33 cellular contexts compared by ENCODE assay signal in genomic region chr7:157295338-157295737, GRCh38.
"Had no signal": no experiment of that assay in that cellular context is flagged by ENCODE, and none has a peak within 500 bp of the region (broad histone marks: within the 10 kb centered on the region; RNA-seq: fewer than 3 reads in every experiment).

No MANE protein-coding gene starts in this region.

- ATAC-seq: activated naive CD4-positive, alpha-beta T cell treated with anti-CD3 and anti-CD28 coated beads, Interleukin-2, amount 50 U/mL, for 72 hours; activated T-cell treated with anti-CD3 and anti-CD28 coated beads, Interleukin-2, amount 50 U/mL, for 72 hours; foreskin keratinocyte; gastrocnemius medialis; heart left ventricle; WTC11 had no signal

- H3K27me3 Mint-ChIP-seq: activated T-cell treated with anti-CD3 and anti-CD28 coated beads, Interleukin-2, amount 50 U/mL, for 24 hours had no signal

- H3K4me3 ChIP-seq: ascending aorta, breast epithelium, cardiac muscle cell, colonic mucosa, dorsolateral prefrontal cortex, esophagus muscularis mucosa, gastrocnemius medialis, heart left ventricle had no signal

- H3K27ac ChIP-seq: ascending aorta, breast epithelium, cardiac muscle cell, colonic mucosa, dorsolateral prefrontal cortex, esophagus muscularis mucosa, foreskin keratinocyte, gastrocnemius medialis, heart left ventricle, VCaP had no signal

- H3K27me3 ChIP-seq: ascending aorta, breast epithelium, cardiac muscle cell, colonic mucosa, dorsolateral prefrontal cortex, foreskin keratinocyte, heart left ventricle had no signal

- DNase-seq: activated CD4-positive, alpha-beta memory T cell treated with anti-CD3 and anti-CD28 coated beads, Interleukin-2, amount 10 ng/mL, durations not matched to agents 7 days and 5 days; activated CD4-positive, alpha-beta T cell treated with anti-CD3 and anti-CD28 coated beads for 1 hour; activated CD4-positive, alpha-beta T cell treated with anti-CD3 and anti-CD28 coated beads for 4 hours; activated CD4-positive, alpha-beta T cell treated with anti-CD3 and anti-CD28 coated beads, Interleukin-2, amount 10 ng/mL, durations not matched to agents 7 days and 5 days; activated CD4-positive, alpha-beta T cell treated with anti-CD3 and anti-CD28 coated beads, Interleukin-2, amount 50 U/mL, for 4 hours; activated CD8-positive, alpha-beta memory T cell treated with anti-CD3 and anti-CD28 coated beads, Interleukin-2, amount 50 U/mL, for 48 hours; activated gamma-delta T cell; activated naive CD4-positive, alpha-beta T cell; activated naive CD4-positive, alpha-beta T cell treated with anti-CD3 and anti-CD28 coated beads, Interleukin-2, amount 10 ng/mL, durations not matched to agents 7 days and 5 days; activated naive CD8-positive, alpha-beta T cell treated with anti-CD3 and anti-CD28 coated beads, Interleukin-2, amount 10 ng/mL, durations not matched to agents 7 days and 5 days; activated T-cell treated with anti-CD3 and anti-CD28 coated beads for 4 hours; activated T-cell treated with anti-CD3 and anti-CD28 coated beads, Interleukin-2, amount 50 U/mL, for 24 hours; activated T-cell treated with anti-CD3 and anti-CD28 coated beads, Interleukin-2, amount 50 U/mL, for 72 hours; central memory CD4-positive, alpha-beta T cell; cerebellar nuclear complex; colonic mucosa; dorsolateral prefrontal cortex; effector memory CD4-positive, alpha-beta T cell; endodermal cell; erythroblast; foreskin keratinocyte; gastrocnemius medialis; glutamatergic neuron; heart left ventricle; T-helper 2 cell had no signal

- H3K4me1 ChIP-seq: ascending aorta, breast epithelium, colonic mucosa, esophagus muscularis mucosa, gastrocnemius medialis had no signal

- H3K27ac Mint-ChIP-seq: activated CD4-positive, alpha-beta memory T cell treated with anti-CD3 and anti-CD28 coated beads, Interleukin-2, amount 10 ng/mL, durations not matched to agents 7 days and 5 days; activated CD4-positive, alpha-beta T cell treated with anti-CD3 and anti-CD28 coated beads, Interleukin-2, amount 10 ng/mL, durations not matched to agents 7 days and 5 days; activated naive CD4-positive, alpha-beta T cell treated with anti-CD3 and anti-CD28 coated beads, Interleukin-2, amount 10 ng/mL, durations not matched to agents 7 days and 5 days; activated naive CD4-positive, alpha-beta T cell treated with anti-CD3 and anti-CD28 coated beads, Interleukin-2, amount 50 U/mL, for 72 hours; activated naive CD8-positive, alpha-beta T cell treated with anti-CD3 and anti-CD28 coated beads, Interleukin-2, amount 10 ng/mL, durations not matched to agents 7 days and 5 days; activated T-cell treated with anti-CD3 and anti-CD28 coated beads, Interleukin-2, amount 50 U/mL, for 24 hours; activated T-cell treated with anti-CD3 and anti-CD28 coated beads, Interleukin-2, amount 50 U/mL, for 72 hours; brain; endodermal cell; WTC11 had no signal

- H3K4me1 Mint-ChIP-seq: brain had no signal

- H3K9me3 Mint-ChIP-seq: activated CD4-positive, alpha-beta T cell treated with anti-CD3 and anti-CD28 coated beads, Interleukin-2, amount 10 ng/mL, durations not matched to agents 7 days and 5 days; activated naive CD4-positive, alpha-beta T cell treated with anti-CD3 and anti-CD28 coated beads, Interleukin-2, amount 10 ng/mL, durations not matched to agents 7 days and 5 days; activated naive CD4-positive, alpha-beta T cell treated with anti-CD3 and anti-CD28 coated beads, Interleukin-2, amount 50 U/mL, for 72 hours; activated T-cell treated with anti-CD3 and anti-CD28 coated beads, Interleukin-2, amount 50 U/mL, for 24 hours; endodermal cell; WTC11 had no signal

- H3K36me3 Mint-ChIP-seq: activated naive CD4-positive, alpha-beta T cell treated with anti-CD3 and anti-CD28 coated beads, Interleukin-2, amount 10 ng/mL, durations not matched to agents 7 days and 5 days; activated naive CD4-positive, alpha-beta T cell treated with anti-CD3 and anti-CD28 coated beads, Interleukin-2, amount 50 U/mL, for 72 hours; brain; WTC11 had no signal

- H3K36me3 ChIP-seq: ascending aorta, breast epithelium, cardiac muscle cell, colonic mucosa, esophagus muscularis mucosa, gastrocnemius medialis, heart left ventricle had no signal

- H3K9me3 ChIP-seq: ascending aorta, breast epithelium, colonic mucosa, esophagus muscularis mucosa, gastrocnemius medialis, heart left ventricle had no signal

- H3K4me3 Mint-ChIP-seq: activated CD4-positive, alpha-beta memory T cell treated with anti-CD3 and anti-CD28 coated beads, Interleukin-2, amount 10 ng/mL, durations not matched to agents 7 days and 5 days; activated CD4-positive, alpha-beta T cell treated with anti-CD3 and anti-CD28 coated beads, Interleukin-2, amount 10 ng/mL, durations not matched to agents 7 days and 5 days; activated naive CD4-positive, alpha-beta T cell treated with anti-CD3 and anti-CD28 coated beads, Interleukin-2, amount 10 ng/mL, durations not matched to agents 7 days and 5 days; activated naive CD8-positive, alpha-beta T cell treated with anti-CD3 and anti-CD28 coated beads, Interleukin-2, amount 10 ng/mL, durations not matched to agents 7 days and 5 days; activated T-cell treated with anti-CD3 and anti-CD28 coated beads, Interleukin-2, amount 50 U/mL, for 24 hours; activated T-cell treated with anti-CD3 and anti-CD28 coated beads, Interleukin-2, amount 50 U/mL, for 72 hours; brain; endodermal cell; WTC11 had no signal
